In genomic region chr1:30823969-30824735, GRCh38 we compare ENCODE assay signal across 1 cellular context.
TF ChIP-seq lines count a peak whose summit lies in the region.

No MANE protein-coding gene starts in this region.

TF ChIP-seq in K562, 482 proteins besides CTCF, POLR2A, EP300 and RAD21 (continued from another document and continues in another):
- peak; percentile 66; the same call in 1 of the 2 replicates for TF ChIP-seq ZBTB40 (IDR thresholded peaks at IDR 0.05)
- TF ChIP-seq ZBTB40 (CRISPR knock-in tag; IDR thresholded peaks at IDR 0.05), result no peak
- TF ChIP-seq STAT6 (CRISPR knock-in tag; IDR thresholded peaks at IDR 0.05), result no peak
- peak; percentile 76 for TF ChIP-seq MEIS2 (IDR thresholded peaks at IDR 0.05; ENCODE audit: partially characterized antibody)
- TF ChIP-seq CBFB (CRISPR knock-in tag; IDR thresholded peaks at IDR 0.05), result peak; percentile 97
- no peak for TF ChIP-seq ADNP (tag; IDR thresholded peaks at IDR 0.05)
- TF ChIP-seq FOXK2 (conservative IDR thresholded peaks at IDR 0.05 in 1 of 2, IDR thresholded peaks at IDR 0.05 in 1 of 2; ENCODE audit: low read depth in 2 of 2), result peak; percentile 61 to 82; a peak in 3 of 4 replicates
- TF ChIP-seq RCOR1 (IDR thresholded peaks at IDR 0.05; ENCODE audit: borderline replicate concordance in 1 of 2, low read depth in 2 of 2, low read length in 2 of 2), result peak in 1 of 2 experiments; percentile 95; a peak in 2 of 4 replicates
- peak; percentile 34; the same call in 1 of the 2 replicates for TF ChIP-seq RNF2 (IDR thresholded peaks at IDR 0.05)
- peak; percentile 42 for TF ChIP-seq E2F8 (IDR thresholded peaks at IDR 0.05; ENCODE audit: low read depth, partially characterized antibody)
- TF ChIP-seq ETS1 (conservative IDR thresholded peaks at IDR 0.05; ENCODE audit: control insufficient read depth, low read depth, low read length), result peak; percentile 54; the same call in 1 of the 2 replicates
- peak; percentile 96 for TF ChIP-seq MTA3 (IDR thresholded peaks at IDR 0.05; ENCODE audit: borderline replicate concordance)
- TF ChIP-seq STAT5A (IDR thresholded peaks at IDR 0.05; ENCODE audit: borderline replicate concordance, low read length), result no peak
- 0 out of 2 replicates have a peak, but pooled peaks have one; percentile 27 for TF ChIP-seq MEF2D (tag; conservative IDR thresholded peaks at IDR 0.05; ENCODE audit: low read depth)
- TF ChIP-seq NFATC3 (IDR thresholded peaks at IDR 0.05), result no peak
- TF ChIP-seq CREB1 (IDR thresholded peaks at IDR 0.05), result no peak
- TF ChIP-seq CREB1 (CRISPR knock-in tag; IDR thresholded peaks at IDR 0.05), result peak; percentile 46; the same call in 1 of the 2 replicates
- no peak for TF ChIP-seq MCM2 (IDR thresholded peaks at IDR 0.05; ENCODE audit: low read depth)
- peak; percentile 83 for TF ChIP-seq TAF7 (tag; IDR thresholded peaks at IDR 0.05)
- no peak for TF ChIP-seq CREB5 (CRISPR knock-in tag; IDR thresholded peaks at IDR 0.05)
- peak; percentile 59; the same call in 1 of the 2 replicates for TF ChIP-seq CREB3L1 (IDR thresholded peaks at IDR 0.05; ENCODE audit: borderline replicate concordance, low read depth)
- TF ChIP-seq OTX1 (CRISPR knock-in tag; IDR thresholded peaks at IDR 0.05), result peak; percentile 95
- 0 out of 2 replicates have a peak, but pooled peaks have one; percentile 45 for TF ChIP-seq GABPB2 (CRISPR knock-in tag; conservative IDR thresholded peaks at IDR 0.05)
- peak; percentile 54 to 71; a peak in 3 of 4 replicates for TF ChIP-seq FOXA3 (CRISPR knock-in tag; conservative IDR thresholded peaks at IDR 0.05 in 1 of 2, IDR thresholded peaks at IDR 0.05 in 1 of 2)
- TF ChIP-seq TFAP4 (CRISPR knock-in tag; IDR thresholded peaks at IDR 0.05; ENCODE audit: borderline replicate concordance), result peak; percentile 98
- TF ChIP-seq SMC3 (conservative IDR thresholded peaks at IDR 0.05; ENCODE audit: insufficient read depth, low read depth, low read length), result 0 out of 2 replicates have a peak, but pooled peaks have one; percentile 20
- TF ChIP-seq MAX (CRISPR knock-in tag; IDR thresholded peaks at IDR 0.05), result peak; percentile 79
- no peak for TF ChIP-seq NCOA2 (IDR thresholded peaks at IDR 0.05; ENCODE audit: partially characterized antibody in 2 of 2)
- TF ChIP-seq MAZ (CRISPR knock-in tag; conservative IDR thresholded peaks at IDR 0.05 in 1 of 2, IDR thresholded peaks at IDR 0.05 in 1 of 2), result peak; percentile 69 to 79
- TF ChIP-seq JUN (IDR thresholded peaks at IDR 0.05; ENCODE audit: borderline replicate concordance, low read depth, low read length), result peak; percentile 98
- peak; percentile 94 for TF ChIP-seq JUN (CRISPR knock-in tag; IDR thresholded peaks at IDR 0.05; ENCODE audit: borderline replicate concordance)
- no peak for TF ChIP-seq SMARCB1 (IDR thresholded peaks at IDR 0.05; ENCODE audit: insufficient read length, low read depth)
- peak; percentile 71 for TF ChIP-seq KDM5B (IDR thresholded peaks at IDR 0.05; ENCODE audit: insufficient replicate concordance, low read depth, low read length)
- no peak for TF ChIP-seq SIN3B (IDR thresholded peaks at IDR 0.05; ENCODE audit: low read depth)
- peak; percentile 98 for TF ChIP-seq NRF1 (conservative IDR thresholded peaks at IDR 0.05 in 1 of 2, IDR thresholded peaks at IDR 0.05 in 1 of 2)
- TF ChIP-seq GABPA (tag; conservative IDR thresholded peaks at IDR 0.05; ENCODE audit: low read depth), result no peak
- peak; percentile 37 for TF ChIP-seq CHD4 (IDR thresholded peaks at IDR 0.05; ENCODE audit: insufficient read depth, insufficient replicate concordance, low read depth, low read length, poor library complexity, severe bottlenecking)
- TF ChIP-seq ZNF764 (CRISPR knock-in tag; IDR thresholded peaks at IDR 0.05; ENCODE audit: low read depth), result 0 out of 2 replicates have a peak, but pooled peaks have one; percentile 17
- peak; percentile 75 for TF ChIP-seq EGR1 (conservative IDR thresholded peaks at IDR 0.05)
- peak; percentile 56 for TF ChIP-seq TAF1 (IDR thresholded peaks at IDR 0.05; ENCODE audit: control insufficient read depth, extremely low read depth, insufficient read depth, low read length, severe bottlenecking)
- TF ChIP-seq L3MBTL2 (IDR thresholded peaks at IDR 0.05), result peak; percentile 87
